In the genomic region with DNA sequence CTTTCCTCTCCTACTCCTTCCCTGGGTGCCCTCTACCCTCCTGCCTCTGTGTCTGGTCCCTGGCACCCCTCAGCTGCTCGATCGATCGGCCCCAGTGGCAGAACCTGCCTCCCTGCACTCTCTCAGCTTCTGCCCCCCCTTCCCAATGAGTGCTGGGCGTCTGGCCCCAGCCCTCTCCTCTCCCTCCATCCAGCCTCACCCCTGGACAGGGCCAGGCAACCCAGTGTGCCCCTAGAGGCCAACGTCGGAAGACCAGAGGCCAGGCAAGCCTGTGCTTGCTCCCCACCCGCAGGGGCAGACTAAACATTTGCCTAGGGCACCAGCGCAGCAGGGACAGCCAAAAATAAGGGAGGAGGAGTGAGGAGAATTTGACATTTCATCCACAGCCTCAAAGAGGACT, we compare ENCODE assay signal across 8 cellular contexts. TPM values are rescaled to one million over a fixed set of nuclear protein-coding genes. Genes with fewer than 3 reads are reported as not detected.
DNase-seq lines count a peak whose midpoint lies in the region; ATAC-seq, FAIRE-seq and TF ChIP-seq lines count a peak whose summit lies in the region.

No MANE protein-coding gene starts in this region.

- CTCF ChIA-PET in H1 (lab: Charles Lee; ENCODE audit: partially characterized antibody): interaction anchor here (0.7 to 17.3 kb wide), 34 partner anchors 8 to 99 kb away, joined by 3 to 249 read pairs (median 4); partner anchors contain the start of genes LGR6 and PTPN7

- H4K8ac ChIP-seq in H1 (ENCODE audit: extremely low read depth, insufficient read depth, low read length): peak overlapping the region; percentile 60

- ATAC-seq in omental fat pad (ENCODE audit: low FRiP score): no peak
- ATAC-seq in HG02973 (IDR thresholded peaks at IDR 0.05; ENCODE audit: unreplicated experiment): no peak

- peak overlapping the region; percentile 82; the same call in 1 of the 2 replicates for H2BK12ac ChIP-seq in H1 (ENCODE audit: low read depth, low read length)

- H4K20me1 ChIP-seq in H1 (replicated peaks in 1 of 2; ENCODE audit: control insufficient read depth in 1 of 2, insufficient read depth in 2 of 2, low read length in 2 of 2): no peaks in the 10 kb centered on the region

- H3K9ac ChIP-seq in H1 (replicated peaks in 1 of 4; ENCODE audit: extremely low read depth in 1 of 4, low read depth in 3 of 4, low read length in 3 of 4): no peak overlapping the region

- no peak overlapping the region for H2BK120ac ChIP-seq in H1 (replicated peaks; ENCODE audit: low read depth, low read length)

- H3K4me3 ChIP-seq in SJCRH30: no peak overlapping the region
- H3K4me3 ChIP-seq in H1 (ENCODE audit: extremely low read depth in 1 of 4, insufficient read depth in 2 of 4, low read depth in 3 of 4, low read length in 4 of 4): no peak overlapping the region

- WGBS in H1 (ENCODE audit: extremely low coverage in 1 of 2, insufficient coverage in 1 of 2, insufficient read length in 1 of 2, insufficient replicate concordance in 2 of 2, low coverage in 1 of 2, low lambda C conversion rate in 2 of 2, missing lambda C conversion rate in 1 of 2), 2 experiments: 17% methylated on average over 8 of the region's 8 CpGs; no CpG with 5 or more reads in 1 of the 2 experiments

- H3K27me3 ChIP-seq in SJCRH30 (peaks cover 6% of the 10 kb centered on the region), H1 (replicated peaks in 1 of 4; ENCODE audit: control insufficient read depth in 3 of 4, extremely low read depth in 1 of 4, insufficient read depth in 3 of 4, low read length in 3 of 4) (no peaks in the 10 kb centered on the region)

- peak overlapping the region; percentile 84 for H2BK5ac ChIP-seq in H1 (ENCODE audit: low read depth, low read length)

- H3K36me3 Mint-ChIP-seq in nephron (ENCODE audit: low read depth): no peaks in the 10 kb centered on the region

- H3K56ac ChIP-seq in H1 (replicated peaks; ENCODE audit: insufficient read length, low read depth, low read length): no peak overlapping the region

- no peaks in the 10 kb centered on the region for H3K79me2 ChIP-seq in H1 (ENCODE audit: control insufficient read depth in 1 of 2, insufficient read depth in 2 of 2, low read length in 2 of 2)

- no peak overlapping the region for H4K5ac ChIP-seq in H1 (ENCODE audit: insufficient read length, low read depth, low read length)

- DNase-seq in NK-92 treated with Interleukin-12 subunit alpha and Interleukin-12 subunit beta, amount 100 ng/mL, for 24 hours (lab: John Stamatoyannopoulos, UW): peak; percentile 5
- DNase-seq in NK-92 (lab: John Stamatoyannopoulos, UW; ENCODE audit: unreplicated experiment): no peak
- DNase-seq in HT-29 (ENCODE audit: low spot score): peak; percentile 52
- peak; percentile 55 to 61 for DNase-seq in SJCRH30
- DNase-seq in H1 (ENCODE audit: low read depth in 1 of 2, low spot score in 2 of 2): peak; percentile 80 to 86
- no peak for DNase-seq in omental fat pad (ENCODE audit: low spot score)

- peak overlapping the region; percentile 26 for H4K91ac ChIP-seq in H1 (replicated peaks; ENCODE audit: insufficient read length, low read length)

- no peaks in the 10 kb centered on the region for H3K9me3 ChIP-seq in SJCRH30 (replicated peaks)
- no peaks in the 10 kb centered on the region for H3K9me3 ChIP-seq in H1 (ENCODE audit: insufficient read depth in 2 of 2, low read depth in 1 of 2, low read length in 1 of 2)

- no peaks in the 10 kb centered on the region for H3K9me3 Mint-ChIP-seq in nephron

- TF ChIP-seq RAD21 in H1 (IDR thresholded peaks at IDR 0.05 in 1 of 2, conservative IDR thresholded peaks at IDR 0.05 in 1 of 2; ENCODE audit: low read depth in 2 of 2, low read length in 2 of 2): peak; percentile 46 to 68

- peaks cover 57% of the 10 kb centered on the region for H3K27me3 Mint-ChIP-seq in nephron (ENCODE audit: low read depth)

- TF ChIP-seq CTCF in H1 (IDR thresholded peaks at IDR 0.05; ENCODE audit: control extremely low read depth in 1 of 3, insufficient read depth in 1 of 3, low read depth in 1 of 3, low read length in 3 of 3) (peak; percentile 92 to 95 (median 94)), nephron (IDR thresholded peaks at IDR 0.05; ENCODE audit: unreplicated experiment in 3 of 3) (peak; percentile 27 to 34 (median 32)), omental fat pad (IDR thresholded peaks at IDR 0.05) (no peak)

- H3K18ac ChIP-seq in H1 (ENCODE audit: extremely low read depth, low read length): peak overlapping the region; percentile 85

- H3K4me1 ChIP-seq in SJCRH30 (peaks cover 15% of the 10 kb centered on the region), H1 (replicated peaks in 1 of 4; ENCODE audit: control insufficient read depth in 3 of 4, insufficient read depth in 4 of 4, low read length in 3 of 4) (peaks cover 0 to 18% (median 10%) of the 10 kb centered on the region in 4 experiments; a peak in 6 of 7 replicates)

- TF ChIP-seq POLR2A in H1 (IDR thresholded peaks at IDR 0.05; ENCODE audit: control extremely low read depth in 1 of 2, low read depth in 2 of 2, low read length in 2 of 2): no peak

- no peak overlapping the region for H3K14ac ChIP-seq in H1 (ENCODE audit: insufficient read length)

- H3K27ac ChIP-seq in SJCRH30 (no peak overlapping the region), H1 (ENCODE audit: low read depth, low read length) (no peak overlapping the region)

- H3K23ac ChIP-seq in H1 (ENCODE audit: insufficient read length): no peak overlapping the region

- H2BK20ac ChIP-seq in H1 (ENCODE audit: low read length): peak overlapping the region; percentile 75

- H3K79me1 ChIP-seq in H1 (ENCODE audit: low read depth, low read length): no peaks in the 10 kb centered on the region

- H2AFZ ChIP-seq in H1 (ENCODE audit: low read length): no peak overlapping the region

- H3K23me2 ChIP-seq in H1 (ENCODE audit: low read depth, low read length): peaks cover 2% of the 10 kb centered on the region; the same call in 1 of the 2 replicates

- peak; percentile 28 for FAIRE-seq in H1 (lab: Jason Lieb, UNC)

- no peak overlapping the region for H3K4ac ChIP-seq in H1 (replicated peaks; ENCODE audit: insufficient read length, low read depth, low read length)

- no peak overlapping the region for H3K27ac Mint-ChIP-seq in nephron

- 0 out of 2 replicates have a peak overlapping the region, but pooled peaks have one; percentile 65 for H2AK5ac ChIP-seq in H1 (ENCODE audit: low read depth, low read length)

- POLR2A ChIA-PET in H1 (lab: Charles Lee; ENCODE audit: partially characterized antibody): interaction anchor here (1.2 kb wide), 1 partner anchor 23 kb away, joined by 5 read pairs; no protein-coding TSS in a partner anchor

- H3K36me3 ChIP-seq in SJCRH30 (no peaks in the 10 kb centered on the region), H1 (ENCODE audit: control insufficient read depth in 2 of 4, insufficient read depth in 4 of 4, low read length in 3 of 4) (no peaks in the 10 kb centered on the region)

- peak overlapping the region; percentile 76; the same call in 1 of the 2 replicates for H2BK15ac ChIP-seq in H1 (ENCODE audit: low read length)

- peak overlapping the region; percentile 5 to 21; a peak in 2 of 4 replicates for H3K4me2 ChIP-seq in H1 (ENCODE audit: insufficient read depth in 1 of 2, low read depth in 2 of 2, low read length in 2 of 2)

- no peak for TF ChIP-seq EP300 in H1 (IDR thresholded peaks at IDR 0.05; ENCODE audit: borderline replicate concordance in 1 of 2, low read depth in 2 of 2, low read length in 2 of 2)

- H3K4me1 Mint-ChIP-seq in nephron: no peaks in the 10 kb centered on the region

- H3K4me3 Mint-ChIP-seq in nephron: no peak overlapping the region

TF ChIP-seq in H1, 55 proteins besides CTCF, POLR2A, EP300 and RAD21 (continues in another document):
- 0 out of 2 replicates have a peak, but pooled peaks have one; percentile 47 for TF ChIP-seq YY1 (IDR thresholded peaks at IDR 0.05; ENCODE audit: low read depth, low read length)
- TF ChIP-seq E2F6 (IDR thresholded peaks at IDR 0.05): no peak
- TF ChIP-seq CREB1 (IDR thresholded peaks at IDR 0.05): 0 out of 2 replicates have a peak, but pooled peaks have one; percentile 23
- peak in 1 of 2 experiments; percentile 74; a peak in 1 of 4 replicates for TF ChIP-seq HDAC2 (IDR thresholded peaks at IDR 0.05; ENCODE audit: borderline replicate concordance in 1 of 2, low read depth in 2 of 2, low read length in 2 of 2)
- TF ChIP-seq POLR2AphosphoS5 (IDR thresholded peaks at IDR 0.05; ENCODE audit: low read depth, low read length): no peak
- TF ChIP-seq FOSL1 (IDR thresholded peaks at IDR 0.05; ENCODE audit: insufficient read depth, low read depth, low read length): no peak
- no peak for TF ChIP-seq KDM4A (IDR thresholded peaks at IDR 0.05; ENCODE audit: low read depth, low read length, severe bottlenecking)
- peak; percentile 33; the same call in 1 of the 2 replicates for TF ChIP-seq TBP (IDR thresholded peaks at IDR 0.05; ENCODE audit: low read depth, low read length)
- TF ChIP-seq JUND (IDR thresholded peaks at IDR 0.05; ENCODE audit: low read length): 0 out of 2 replicates have a peak, but pooled peaks have one; percentile 5
- 0 out of 4 replicates have a peak, but pooled peaks of 1 of the 2 experiments have one; percentile 21 for TF ChIP-seq SIN3A (conservative IDR thresholded peaks at IDR 0.05 in 1 of 2, IDR thresholded peaks at IDR 0.05 in 1 of 2; ENCODE audit: low read depth in 1 of 2, low read length in 2 of 2)
- TF ChIP-seq CTBP2 (IDR thresholded peaks at IDR 0.05; ENCODE audit: borderline replicate concordance, insufficient read depth, insufficient read length, low read length): no peak
- TF ChIP-seq TAF1 (IDR thresholded peaks at IDR 0.05; ENCODE audit: low read depth, low read length): no peak
- no peak for TF ChIP-seq ASH2L (IDR thresholded peaks at IDR 0.05; ENCODE audit: low read length)

RNA-seq across cellular contexts. Expression of gene LGR6, which starts 43.5 kb away (rescaled TPM):
- 0.18 and 0.42 TPM in 2 replicates for total RNA-seq in HT-29 (2014; rRNA removed; shearing (Covaris generic))
- total RNA-seq in SJCRH30 (2014; rRNA removed; shearing (Covaris generic)): not detected in 2 replicates
- 0.50 and 1.1 TPM in 2 replicates for total RNA-seq in H1 (2021; fragmentation: NEBNext Ultra II Directional; extraction: Animal tissue kit (Norgen Biotek cat#: 25700))
- polyA plus RNA-seq in H1 (2011; rRNA removed): 1.0 and 1.3 TPM in 2 replicates
- polyA plus RNA-seq in H1 (2011; cell fraction: cytosol; rRNA removed): 0.56 TPM
- 1.6 TPM for polyA plus RNA-seq in H1 (2011; cell fraction: nucleus; rRNA removed)
- 0.36 to 1.2 TPM (median 0.82 TPM) in 4 replicates for polyA plus RNA-seq in H1 (2012, experiment 1 of 2)
- polyA plus RNA-seq in H1 (2012, experiment 2 of 2): 0.59 TPM
- polyA plus RNA-seq in H1 (2013, experiment 1 of 2): 1.0 TPM
- polyA plus RNA-seq in H1 (2013, experiment 2 of 2): 1.0 TPM
- 0.66 and 0.91 TPM in 2 replicates for polyA minus RNA-seq in H1 (2011; rRNA and poly(A)+ RNA removed)
- polyA minus RNA-seq in H1 (2011; cell fraction: cytosol; rRNA and poly(A)+ RNA removed): 2.3 TPM
- polyA minus RNA-seq in H1 (2011; cell fraction: nucleus; rRNA and poly(A)+ RNA removed): 1.7 TPM
- total RNA-seq in omental fat pad: under 1 TPM in 2 of 4 donors, not detected in 2; 0.28 to 0.32 TPM

Comparison
In these comparisons a context has a peak if more than half of its experiments do, and no peak if none do; other contexts are left out.
1. DNase-seq: peak in NK-92 treated with Interleukin-12 subunit alpha and Interleukin-12 subunit beta, amount 100 ng/mL, for 24 hours (single experiment), HT-29 (single experiment), SJCRH30 (2 of 2) and H1 (2 of 2); none in NK-92 (single experiment) and omental fat pad (single experiment).
2. CTCF ChIP-seq: peak in H1 (3 of 3) and nephron (3 of 3); none in omental fat pad (0 of 3).